ENCODE assay signal across 1 cellular context in the genomic region with DNA sequence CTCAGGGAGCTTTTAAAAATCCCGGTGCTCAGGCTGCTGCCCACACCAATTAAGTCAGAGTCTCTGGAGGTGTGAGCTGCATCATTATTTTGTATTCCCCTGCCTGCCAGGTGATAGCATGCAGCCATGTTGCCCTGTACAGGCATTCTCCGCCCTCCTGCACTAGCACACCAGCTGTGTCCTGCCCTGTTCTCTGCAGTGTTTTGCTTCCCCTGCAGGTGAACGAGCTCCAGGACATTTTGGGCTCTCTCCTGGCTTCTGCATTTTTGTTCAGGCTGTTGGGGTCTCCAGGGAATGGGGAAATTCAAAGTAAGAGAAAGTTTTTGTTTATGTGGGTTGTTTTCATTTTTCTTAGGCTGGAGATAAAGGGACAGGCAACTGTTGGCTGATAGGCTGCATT.
TF ChIP-seq lines count a peak whose summit lies in the region.

No MANE protein-coding gene starts in this region.

TF ChIP-seq in HepG2, 621 proteins besides CTCF, POLR2A, EP300 and RAD21 (continued from another document):
- TF ChIP-seq, protein P1, sequence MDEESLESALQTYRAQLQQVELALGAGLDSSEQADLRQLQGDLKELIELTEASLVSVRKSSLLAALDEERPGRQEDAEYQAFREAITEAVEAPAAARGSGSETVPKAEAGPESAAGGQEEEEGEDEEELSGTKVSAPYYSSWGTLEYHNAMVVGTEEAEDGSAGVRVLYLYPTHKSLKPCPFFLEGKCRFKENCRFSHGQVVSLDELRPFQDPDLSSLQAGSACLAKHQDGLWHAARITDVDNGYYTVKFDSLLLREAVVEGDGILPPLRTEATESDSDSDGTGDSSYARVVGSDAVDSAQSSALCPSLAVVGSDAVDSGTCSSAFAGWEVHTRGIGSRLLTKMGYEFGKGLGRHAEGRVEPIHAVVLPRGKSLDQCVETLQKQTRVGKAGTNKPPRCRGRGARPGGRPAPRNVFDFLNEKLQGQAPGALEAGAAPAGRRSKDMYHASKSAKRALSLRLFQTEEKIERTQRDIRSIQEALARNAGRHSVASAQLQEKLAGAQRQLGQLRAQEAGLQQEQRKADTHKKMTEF (CRISPR knock-in tag; IDR thresholded peaks at IDR 0.05) = no peak
- TF ChIP-seq ARNTL (CRISPR knock-in tag; IDR thresholded peaks at IDR 0.05) = no peak
- no peak for TF ChIP-seq FOXA3 (CRISPR knock-in tag; IDR thresholded peaks at IDR 0.05)
- TF ChIP-seq ZNF432 (CRISPR knock-in tag; IDR thresholded peaks at IDR 0.05; ENCODE audit: borderline replicate concordance) = no peak
- TF ChIP-seq HCFC1 (IDR thresholded peaks at IDR 0.05; ENCODE audit: low read depth, low read length) = no peak
- TF ChIP-seq SMARCC2 (IDR thresholded peaks at IDR 0.05) = no peak
- no peak for TF ChIP-seq GFI1 (CRISPR knock-in tag; IDR thresholded peaks at IDR 0.05; ENCODE audit: borderline replicate concordance)
- TF ChIP-seq ETV6 (CRISPR knock-in tag; conservative IDR thresholded peaks at IDR 0.05) = no peak
- TF ChIP-seq MBD4 (IDR thresholded peaks at IDR 0.05; ENCODE audit: borderline replicate concordance, low read length) = no peak
TF ChIP-seq in HepG2: peak in this region for 0.
